Comparison of ENCODE assay signal across 8 cellular contexts in genomic region chr2:111118455-111119003, GRCh38. TPM values are rescaled to one million over a fixed set of nuclear protein-coding genes. Genes with fewer than 3 reads are reported as not detected.
A peak's percentile ranks its signal among the peaks of the same experiment; 100 is the strongest.
DNase-seq lines count a peak whose midpoint lies in the region; ATAC-seq and TF ChIP-seq lines count a peak whose summit lies in the region.

No MANE protein-coding gene starts in this region.

- H3K9ac ChIP-seq in colonic mucosa (ENCODE audit: low read depth in 2 of 2, low read length in 2 of 2): peak overlapping the region; percentile 53 to 71

- intact Hi-C loops in colonic mucosa (cut with DNase I): no loop called here

- TF ChIP-seq EP300 in upper lobe of left lung (IDR thresholded peaks at IDR 0.05): no peak

- H3K4me3 ChIP-seq in colonic mucosa (peak overlapping the region; percentile 82), upper lobe of left lung (peak overlapping the region in 3 of 4 donors; percentile 77 to 92 (median 80)), BE2C (ENCODE audit: low read depth, low read length) (no peak overlapping the region)

- no peaks in the 10 kb centered on the region for H3K9me3 Mint-ChIP-seq in activated naive CD4-positive, alpha-beta T cell treated with anti-CD3 and anti-CD28 coated beads, Interleukin-2, amount 10 ng/mL, durations not matched to agents 7 days and 5 days
- no peaks in the 10 kb centered on the region for H3K9me3 Mint-ChIP-seq in mesothelial cell of epicardium

- H3K27me3 ChIP-seq in colonic mucosa (peaks cover 7% of the 10 kb centered on the region), upper lobe of left lung (peaks cover 0 to 20% (median 4%) of the 10 kb centered on the region in 4 donors), BE2C (no peaks in the 10 kb centered on the region)

- WGBS in upper lobe of left lung, 2 donors: 33 to 47% methylated on average over 26 to 35 of the region's 37 CpGs

- POLR2A ChIA-PET in HEK293T (lab: Yijun Ruan, JAX): no interaction called here

- peaks cover 6% of the 10 kb centered on the region for H3K4me1 ChIP-seq in colonic mucosa
- peaks cover 27 to 55% (median 44%) of the 10 kb centered on the region in 4 donors for H3K4me1 ChIP-seq in upper lobe of left lung
- no peaks in the 10 kb centered on the region for H3K4me1 ChIP-seq in BE2C

- peak overlapping the region; percentile 64 for H3K4me3 Mint-ChIP-seq in activated naive CD4-positive, alpha-beta T cell treated with anti-CD3 and anti-CD28 coated beads, Interleukin-2, amount 10 ng/mL, durations not matched to agents 7 days and 5 days
- peak overlapping the region; percentile 71 for H3K4me3 Mint-ChIP-seq in mesothelial cell of epicardium

- peak in 1 of 4 donors; percentile 23 for TF ChIP-seq POLR2A in upper lobe of left lung (IDR thresholded peaks at IDR 0.05)

- H3K27ac ChIP-seq in colonic mucosa (peak overlapping the region; percentile 51), upper lobe of left lung (no peak overlapping the region)

- DNase-seq in activated naive CD4-positive, alpha-beta T cell treated with anti-CD3 and anti-CD28 coated beads, Interleukin-2, amount 10 ng/mL, durations not matched to agents 7 days and 5 days: peak; percentile 30
- DNase-seq in activated naive CD4-positive, alpha-beta T cell treated with Interleukin-2 at 50 U/mL for 16 hours: no peak
- DNase-seq in colonic mucosa (peak; percentile 55), mesothelial cell of epicardium (ENCODE audit: low spot score in 2 of 2, unreplicated experiment in 2 of 2) (peak in 1 of 2 experiments; percentile 40), upper lobe of left lung (no peak), BE2C (no peak), left lobe of liver (ENCODE audit: low spot score) (no peak), HEK293T (ENCODE audit: extremely low spot score) (no peak)

- TF ChIP-seq CTCF in colonic mucosa (IDR thresholded peaks at IDR 0.05) (no peak), mesothelial cell of epicardium (IDR thresholded peaks at IDR 0.05; ENCODE audit: unreplicated experiment) (no peak), upper lobe of left lung (IDR thresholded peaks at IDR 0.05) (no peak), BE2C (IDR thresholded peaks at IDR 0.05; ENCODE audit: low read depth, low read length) (no peak)

- H3K27me3 Mint-ChIP-seq in activated naive CD4-positive, alpha-beta T cell treated with anti-CD3 and anti-CD28 coated beads, Interleukin-2, amount 10 ng/mL, durations not matched to agents 7 days and 5 days: peaks cover 84% of the 10 kb centered on the region
- peaks cover 49% of the 10 kb centered on the region for H3K27me3 Mint-ChIP-seq in mesothelial cell of epicardium (ENCODE audit: low read depth)

- peak overlapping the region; percentile 45 for H3K27ac Mint-ChIP-seq in activated naive CD4-positive, alpha-beta T cell treated with anti-CD3 and anti-CD28 coated beads, Interleukin-2, amount 10 ng/mL, durations not matched to agents 7 days and 5 days
- H3K27ac Mint-ChIP-seq in mesothelial cell of epicardium: peak overlapping the region; percentile 44

- H3K9me3 ChIP-seq in colonic mucosa: no peaks in the 10 kb centered on the region
- no peaks in the 10 kb centered on the region for H3K9me3 ChIP-seq in upper lobe of left lung
- no peaks in the 10 kb centered on the region for H3K9me3 ChIP-seq in BE2C

- H3K4me1 Mint-ChIP-seq in activated naive CD4-positive, alpha-beta T cell treated with anti-CD3 and anti-CD28 coated beads, Interleukin-2, amount 10 ng/mL, durations not matched to agents 7 days and 5 days: peaks cover 45% of the 10 kb centered on the region
- H3K4me1 Mint-ChIP-seq in mesothelial cell of epicardium: peaks cover 33% of the 10 kb centered on the region

- CTCF ChIA-PET in activated naive CD4-positive, alpha-beta T cell treated with anti-CD3 and anti-CD28 coated beads, Interleukin-2, amount 10 ng/mL, durations not matched to agents 7 days and 5 days (lab: Charles Lee): interaction anchor here (2.0 kb wide), 1 partner anchor 583 kb away, joined by 6 read pairs; no protein-coding TSS in a partner anchor
- CTCF ChIA-PET in HEK293T (lab: Yijun Ruan, JAX): interaction anchor here (0.6 kb wide), 1 partner anchor 13 kb away, joined by 3 read pairs; no protein-coding TSS in a partner anchor

- H3K36me3 ChIP-seq in colonic mucosa: no peaks in the 10 kb centered on the region
- H3K36me3 ChIP-seq in upper lobe of left lung: no peaks in the 10 kb centered on the region
- H3K36me3 ChIP-seq in BE2C: no peaks in the 10 kb centered on the region

- no peak for ATAC-seq in upper lobe of left lung (ENCODE audit: low FRiP score in 2 of 2)
- ATAC-seq in left lobe of liver: no peak

- H3K36me3 Mint-ChIP-seq in activated naive CD4-positive, alpha-beta T cell treated with anti-CD3 and anti-CD28 coated beads, Interleukin-2, amount 10 ng/mL, durations not matched to agents 7 days and 5 days: peaks cover 11% of the 10 kb centered on the region
- H3K36me3 Mint-ChIP-seq in mesothelial cell of epicardium: no peaks in the 10 kb centered on the region

TF ChIP-seq in HEK293T, 16 proteins besides CTCF, POLR2A, EP300 and RAD21:
- TF ChIP-seq PKNOX1 (IDR thresholded peaks at IDR 0.05) (no peak), LEF1 (IDR thresholded peaks at IDR 0.05; ENCODE audit: borderline replicate concordance) (no peak), SUZ12 (IDR thresholded peaks at IDR 0.05) (no peak), L3MBTL2 (conservative IDR thresholded peaks at IDR 0.05) (no peak), ARNT (IDR thresholded peaks at IDR 0.05) (no peak), FOXA1 (IDR thresholded peaks at IDR 0.05) (no peak), CTBP1 (IDR thresholded peaks at IDR 0.05; ENCODE audit: borderline replicate concordance) (no peak), BHLHE40 (IDR thresholded peaks at IDR 0.05; ENCODE audit: borderline replicate concordance) (no peak), SP1 (IDR thresholded peaks at IDR 0.05) (no peak)

RNA-seq across cellular contexts. Expression of gene BCL2L11, which starts 2.2 kb away (rescaled TPM):
- total RNA-seq in colonic mucosa (10 to 100 TPM; 21.3 to 31.7 TPM), mesothelial cell of epicardium (20.1 to 24.5 TPM (median 21.7 TPM) in 3 replicates), upper lobe of left lung (10 to 100 TPM; 14.8 to 76.5 (median 31.4) TPM), left lobe of liver (9.1 TPM)
- polyA plus RNA-seq in BE2C (2012; ENCODE audit: insufficient read depth, insufficient read length, low read depth): 9.3 TPM

Comparison
In these comparisons a context has a peak if more than half of its experiments do, and no peak if none do; other contexts are left out.
1. DNase-seq: peak in activated naive CD4-positive, alpha-beta T cell treated with anti-CD3 and anti-CD28 coated beads, Interleukin-2, amount 10 ng/mL, durations not matched to agents 7 days and 5 days (single experiment) and colonic mucosa (single experiment); none in activated naive CD4-positive, alpha-beta T cell treated with Interleukin-2 at 50 U/mL for 16 hours (single experiment), upper lobe of left lung (0 of 2), BE2C (single experiment), left lobe of liver (single experiment) and HEK293T (single experiment).